Comparison of ENCODE assay signal across 8 cellular contexts in the genomic region with DNA sequence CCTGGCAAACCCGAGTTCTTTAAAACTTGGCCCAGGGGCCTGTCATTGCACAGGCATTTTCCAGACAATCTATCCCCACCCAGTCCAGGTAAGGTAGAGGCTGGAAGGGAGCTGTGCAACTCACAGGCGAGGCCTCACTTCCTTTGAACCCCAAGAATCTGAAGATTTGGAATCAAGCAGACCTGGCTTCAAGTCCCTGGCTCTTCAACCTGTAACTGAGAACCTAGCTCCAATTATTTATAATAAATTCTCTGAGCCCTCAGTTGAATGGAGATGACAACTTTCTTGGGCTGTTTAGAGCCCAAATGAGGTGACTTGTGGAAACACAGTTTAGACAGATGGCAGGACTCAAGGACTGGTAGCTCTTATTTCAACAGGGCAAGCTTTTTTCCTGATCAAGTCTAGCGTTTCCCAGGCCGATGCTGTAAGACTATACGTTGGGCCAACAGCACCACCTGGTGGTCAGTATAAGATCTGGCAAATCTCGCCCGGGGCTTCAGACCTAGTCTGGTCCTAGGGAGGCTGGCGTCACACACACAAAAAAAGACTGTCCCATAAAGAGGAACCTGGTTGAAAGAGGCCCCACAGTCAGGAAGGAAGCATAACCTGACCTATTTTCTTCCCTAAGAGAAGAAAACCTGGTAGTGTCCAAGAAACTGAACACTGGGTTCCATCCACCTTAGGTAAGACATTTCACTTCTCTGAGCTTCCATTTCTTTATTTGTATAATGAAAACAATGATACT.
DNase-seq lines count a peak whose midpoint lies in the region; ATAC-seq lines count a peak whose summit lies in the region.

No MANE protein-coding gene starts in this region.

- ATAC-seq in GM19468 (IDR thresholded peaks at IDR 0.05; ENCODE audit: extremely low read depth, unreplicated experiment) (peak; percentile 74), HG03575 (IDR thresholded peaks at IDR 0.05; ENCODE audit: extremely low read depth, insufficient number of reproducible peaks, low FRiP score, unreplicated experiment) (peak; percentile 89), memory B cell (ENCODE audit: low read depth) (peak; percentile 96)

- peaks cover 4% of the 10 kb centered on the region for H3K4me1 Mint-ChIP-seq in memory B cell

- H3K4me3 Mint-ChIP-seq in memory B cell, result no peak overlapping the region

- peak; percentile 58 for DNase-seq in COLO668 (lab: John Stamatoyannopoulos, UW; ENCODE audit: unreplicated experiment)
- peak; percentile 95 for DNase-seq in NCI-H82 (lab: John Stamatoyannopoulos, UW)
- DNase-seq in activated CD4-positive, alpha-beta T cell treated with anti-CD3 and anti-CD28 coated beads, Interleukin-2, amount 50 U/mL, for 48 hours, result peak; percentile 78 to 83
- DNase-seq in effector CD8-positive, alpha-beta T cell (lab: John Stamatoyannopoulos, UW), result peak; percentile 62
- peak; percentile 66 to 69 for DNase-seq in memory B cell (ENCODE audit: low spot score in 2 of 2)
- DNase-seq in stimulated activated CD8-positive, alpha-beta memory T cell treated with anti-CD3 and anti-CD28 coated beads, Interleukin-15, amount 100 ng/mL, for 48 hours (ENCODE audit: low read depth in 2 of 2), result peak; percentile 34 to 54

- no peak overlapping the region for H3K27ac Mint-ChIP-seq in memory B cell

- no peaks in the 10 kb centered on the region for H3K9me3 Mint-ChIP-seq in memory B cell

- no peaks in the 10 kb centered on the region for H3K36me3 Mint-ChIP-seq in memory B cell

- H3K27me3 Mint-ChIP-seq in memory B cell, result peaks cover 2% of the 10 kb centered on the region

Comparison
In these comparisons a context has a peak if more than half of its experiments do, and no peak if none do; other contexts are left out.
1. Peak in every context shown above with its lines: DNase-seq and ATAC-seq.
2. DNase-seq: peak in every context shown above with its lines; median percentile 95 in NCI-H82; 80 in activated CD4-positive, alpha-beta T cell treated with anti-CD3 and anti-CD28 coated beads, Interleukin-2, amount 50 U/mL, for 48 hours; 68 in memory B cell; 62 in effector CD8-positive, alpha-beta T cell; 58 in COLO668; 44 in stimulated activated CD8-positive, alpha-beta memory T cell treated with anti-CD3 and anti-CD28 coated beads, Interleukin-15, amount 100 ng/mL, for 48 hours.